26 cellular contexts compared by ENCODE assay signal in genomic region chr22:27173530-27173929, GRCh38.
"Had no signal": no experiment of that assay in that cellular context is flagged by ENCODE, and none has a peak within 500 bp of the region (broad histone marks: within the 10 kb centered on the region; RNA-seq: fewer than 3 reads in every experiment).

No MANE protein-coding gene starts in this region.

- H3K9me3 ChIP-seq: MG63, SJSA1 had no signal

- H3K27me3 ChIP-seq: MG63 had no signal

- FAIRE-seq: HepG2, RCC 7860 had no signal

- H3K36me3 ChIP-seq: MG63, SJSA1 had no signal

- ATAC-seq: HepG2 had no signal

- DNase-seq: IMR-90, Karpas-422, KG1, MG63, NCI-H1092, NCI-H1105 treated with DMSO at 0.1 percent for 48 hours, NCI-H1417 treated with DMSO at 0.1 percent for 48 hours, NCI-H146, NCI-H1694 treated with DMSO at 0.1 percent for 48 hours, NCI-H1930, NCI-H2081, NCI-H2107, NCI-H2171, NCI-H226, NCI-H446, NCI-H510A, NCI-H524 treated with DMSO at 0.1 percent for 48 hours, NCI-H69, NCI-H774, Right ventricle myocardium superior, RPMI8226, SIG-M5 had no signal

- H3K27ac ChIP-seq: SJSA1, SK-N-MC had no signal

- H3K4me3 ChIP-seq: MG63, SJSA1, SK-N-MC had no signal
